8 cellular contexts compared by ENCODE assay signal in genomic region chr3:46089237-46090011, GRCh38.
DNase-seq lines count a peak whose midpoint lies in the region; ATAC-seq and TF ChIP-seq lines count a peak whose summit lies in the region.

No MANE protein-coding gene starts in this region.

- CTCF ChIA-PET in MCF 10A (lab: Yijun Ruan, JAX): interaction anchor here (0.6 to 5.5 kb wide), 9 partner anchors 8 to 1049 kb away, joined by 3 to 52 read pairs (median 6); partner anchors contain the start of gene CCR5

- H3K36me3 Mint-ChIP-seq in MCF 10A (ENCODE audit: insufficient read depth, unreplicated experiment): no peaks in the 10 kb centered on the region
- no peaks in the 10 kb centered on the region for H3K36me3 Mint-ChIP-seq in type B pancreatic cell

- WGBS in adrenal gland, 4 donors: 74 to 90% (median 80%) methylated on average over 3 to 5 of the region's 5 CpGs

- no peaks in the 10 kb centered on the region for H3K36me3 ChIP-seq in breast epithelium
- no peaks in the 10 kb centered on the region for H3K36me3 ChIP-seq in adrenal gland (replicated peaks in 1 of 2)

- H3K27ac Mint-ChIP-seq in MCF 10A (ENCODE audit: low read depth, unreplicated experiment): peak overlapping the region; percentile 28
- no peak overlapping the region for H3K27ac Mint-ChIP-seq in type B pancreatic cell

- H3K4me1 ChIP-seq in breast epithelium (no peaks in the 10 kb centered on the region), adrenal gland (replicated peaks in 1 of 2) (peaks cover 0 to 4% of the 10 kb centered on the region in 2 donors)

- TF ChIP-seq CTCF in MCF 10A (IDR thresholded peaks at IDR 0.05; ENCODE audit: unreplicated experiment) (no peak), breast epithelium (IDR thresholded peaks at IDR 0.05) (no peak), adrenal gland (IDR thresholded peaks at IDR 0.05) (no peak), type B pancreatic cell (conservative IDR thresholded peaks at IDR 0.05) (no peak)

- no peaks in the 10 kb centered on the region for H3K27me3 ChIP-seq in breast epithelium
- no peaks in the 10 kb centered on the region for H3K27me3 ChIP-seq in adrenal gland

- no peaks in the 10 kb centered on the region for H3K9me3 ChIP-seq in breast epithelium
- H3K9me3 ChIP-seq in adrenal gland (replicated peaks in 1 of 3): no peaks in the 10 kb centered on the region

- H3K4me1 Mint-ChIP-seq in MCF 10A (ENCODE audit: insufficient read depth, unreplicated experiment) (peaks cover 4% of the 10 kb centered on the region), type B pancreatic cell (ENCODE audit: unreplicated experiment) (no peaks in the 10 kb centered on the region)

- no peak overlapping the region for H3K27ac ChIP-seq in breast epithelium
- H3K27ac ChIP-seq in adrenal gland: peak overlapping the region in 2 of 5 donors; percentile 67 to 93

- DNase-seq in MCF 10A (ENCODE audit: unreplicated experiment) (peak; percentile 77), breast epithelium (ENCODE audit: low spot score in 2 of 2) (no peak), adrenal gland (peak; percentile 38 to 87 (median 72)), kidney tubule cell (ENCODE audit: low spot score) (peak; percentile 97), type B pancreatic cell (ENCODE audit: extremely low spot score, unreplicated experiment) (peak; percentile 39), SHP77 (lab: John Stamatoyannopoulos, UW) (no peak)
- DNase-seq in stimulated activated CD4-positive, alpha-beta T cell treated with anti-CD3 and anti-CD28 coated beads, Interleukin-12 subunit alpha, Interleukin-12 subunit beta, amount 100 ng/mL, for 4 hours: no peak

- H3K4me3 Mint-ChIP-seq in MCF 10A (ENCODE audit: unreplicated experiment): no peak overlapping the region
- no peak overlapping the region for H3K4me3 Mint-ChIP-seq in type B pancreatic cell

- no peak overlapping the region for H3K4me3 ChIP-seq in breast epithelium
- no peak overlapping the region for H3K4me3 ChIP-seq in adrenal gland

- POLR2A ChIA-PET in MCF 10A (lab: Yijun Ruan, JAX): no interaction called here

- intact Hi-C loops in MCF 10A (cut with micrococcal nuclease) (loop anchor here (10.0 kb wide), 2 partner anchors 355 to 465 kb away; no protein-coding TSS in a partner anchor), breast epithelium (cut with DNase I; ENCODE audit: low total_unique reads) (loop anchor here (10.0 kb wide), 1 partner anchor 785 kb away; the partner anchor contains the start of gene PTH1R), adrenal gland (cut with DNase I) (loop anchor here (10.0 kb wide), 2 partner anchors 285 to 325 kb away; partner anchors contain the start of gene CCR5 (in 1 of the 2))

- H3K9me3 Mint-ChIP-seq in MCF 10A (ENCODE audit: unreplicated experiment): no peaks in the 10 kb centered on the region
- no peaks in the 10 kb centered on the region for H3K9me3 Mint-ChIP-seq in type B pancreatic cell

- H3K27me3 Mint-ChIP-seq in MCF 10A (ENCODE audit: insufficient read depth, unreplicated experiment) (no peaks in the 10 kb centered on the region), type B pancreatic cell (no peaks in the 10 kb centered on the region)

- TF ChIP-seq POLR2A in breast epithelium (IDR thresholded peaks at IDR 0.05) (no peak), adrenal gland (IDR thresholded peaks at IDR 0.05) (no peak)

- no TSS peak for BruUV-seq in MCF 10A (replicated peaks; lab: Mats Ljungman, UMichigan)

- peak; percentile 58 for ATAC-seq in HG03521 (IDR thresholded peaks at IDR 0.05; ENCODE audit: unreplicated experiment)

Comparison
In these comparisons a context has a peak if more than half of its experiments do, and no peak if none do; other contexts are left out.
1. DNase-seq: peak in MCF 10A (single experiment), adrenal gland (7 of 7), kidney tubule cell (single experiment) and type B pancreatic cell (single experiment); none in breast epithelium (0 of 2), stimulated activated CD4-positive, alpha-beta T cell treated with anti-CD3 and anti-CD28 coated beads, Interleukin-12 subunit alpha, Interleukin-12 subunit beta, amount 100 ng/mL, for 4 hours (single experiment) and SHP77 (0 of 2).